ENCODE assay signal across 21 cellular contexts in genomic region chr5:84622485-84622884, GRCh38.
"Had no signal": no experiment of that assay in that cellular context is flagged by ENCODE, and none has a peak within 500 bp of the region (broad histone marks: within the 10 kb centered on the region; RNA-seq: fewer than 3 reads in every experiment).

No MANE protein-coding gene starts in this region.

- H3K27ac ChIP-seq: epithelial cell of prostate, esophagus muscularis mucosa, gastrocnemius medialis, left ventricle myocardium inferior, neutrophil, psoas muscle, right lobe of liver, testis, tibial nerve, upper lobe of right lung, vagina had no signal

- H3K27me3 ChIP-seq: esophagus muscularis mucosa, gastrocnemius medialis, neutrophil, right lobe of liver, testis, tibial nerve, upper lobe of right lung, vagina had no signal

- DNase-seq: effector memory CD4-positive, alpha-beta T cell; gastrocnemius medialis; islet precursor cell; left ventricle myocardium inferior; mesenchymal stem cell; midbrain; psoas muscle; retina; right lobe of liver; stimulated activated CD4-positive, alpha-beta T cell treated with anti-CD3 and anti-CD28 coated beads, Interleukin-2, amount 100 ng/mL, for 24 hours; stimulated activated CD4-positive, alpha-beta T cell treated with anti-CD3 and anti-CD28 coated beads, Interleukin-4, amount 100 ng/mL, for 4 hours; stimulated activated naive B cell treated with anti-CD40 and anti-IgM and Interleukin-4, amounts not matched to agents 10 μg/mL and 1 μg/mL and 100 μg/mL, for 72 hours; stimulated activated naive CD8-positive, alpha-beta T cell treated with anti-CD3 and anti-CD28 coated beads, Interleukin-15, amount 100 ng/mL, for 72 hours; testis; upper lobe of right lung had no signal

- H3K9me3 ChIP-seq: esophagus muscularis mucosa, gastrocnemius medialis, left ventricle myocardium inferior, neutrophil, psoas muscle, right lobe of liver, testis, tibial nerve, upper lobe of right lung, vagina had no signal

- H3K4me1 ChIP-seq: esophagus muscularis mucosa, gastrocnemius medialis, left ventricle myocardium inferior, psoas muscle, right lobe of liver, testis, tibial nerve, upper lobe of right lung, vagina had no signal

- H3K4me3 ChIP-seq: esophagus muscularis mucosa, gastrocnemius medialis, left ventricle myocardium inferior, lung, psoas muscle, right lobe of liver, testis, tibial nerve, upper lobe of right lung, vagina had no signal

- H3K36me3 ChIP-seq: esophagus muscularis mucosa, gastrocnemius medialis, left ventricle myocardium inferior, neutrophil, right lobe of liver, tibial nerve, upper lobe of right lung, vagina had no signal

- ATAC-seq: gastrocnemius medialis; psoas muscle; right lobe of liver; stimulated activated naive B cell treated with anti-CD40 and anti-IgM and Interleukin-4, amounts not matched to agents 10 μg/mL and 1 μg/mL and 100 μg/mL, for 72 hours; stimulated activated naive CD8-positive, alpha-beta T cell treated with anti-CD3 and anti-CD28 coated beads, Interleukin-15, amount 100 ng/mL, for 72 hours; upper lobe of right lung had no signal
